Comparison of ENCODE assay signal across 15 cellular contexts in genomic region chr11:71876262-71876661, GRCh38. TPM values are rescaled to one million over a fixed set of nuclear protein-coding genes. Genes with fewer than 3 reads are reported as not detected.
"Had no signal": no experiment of that assay in that cellular context is flagged by ENCODE, and none has a peak within 500 bp of the region (broad histone marks: within the 10 kb centered on the region; RNA-seq: fewer than 3 reads in every experiment).

No MANE protein-coding gene starts in this region.

RNA-seq across cellular contexts. Expression of gene DEFB131B, which starts 2.0 kb away (rescaled TPM):
- total RNA-seq: activated CD4-positive, alpha-beta T cell treated with anti-CD3 and anti-CD28 coated beads, Interleukin-2, amount 10 ng/mL, durations not matched to agents 24 days and 14 days; activated CD8-positive, alpha-beta memory T cell treated with anti-CD3 and anti-CD28 coated beads for 36 hours; activated CD8-positive, alpha-beta T cell treated with anti-CD3 and anti-CD28 coated beads for 36 hours; activated naive CD8-positive, alpha-beta T cell treated with anti-CD3 and anti-CD28 coated beads for 36 hours; activated T-cell treated with anti-CD3 and anti-CD28 coated beads, Interleukin-2, amount 50 U/mL, for 72 hours; activated T-helper 17 cell treated with anti-CD3 and anti-CD28 coated beads, Interleukin-2, amount 50 U/mL, for 72 hours; ascending aorta; body of pancreas; breast epithelium; cardiac septum; IMR-90; NCI-H460; SJCRH30; T-helper 1 cell treated with Interleukin-12 subunit alpha and Interleukin-12 subunit beta and Interleukin-4 antibody, amounts not matched to agents 30 ng/mL and 1 ng/mL, for 36 hours; T-helper 2 cell treated with Interferon-gamma antibody and Interleukin-4, amounts not matched to agents 100 ng/mL and 5 ng/mL, for 36 hours had no signal
- polyA plus RNA-seq: IMR-90 had no signal

RNA-seq across cellular contexts. Expression of gene DEFB108B, which starts 43.3 kb away (rescaled TPM):
- total RNA-seq: activated CD4-positive, alpha-beta T cell treated with anti-CD3 and anti-CD28 coated beads, Interleukin-2, amount 10 ng/mL, durations not matched to agents 24 days and 14 days; activated CD8-positive, alpha-beta memory T cell treated with anti-CD3 and anti-CD28 coated beads for 36 hours; activated CD8-positive, alpha-beta T cell treated with anti-CD3 and anti-CD28 coated beads for 36 hours; activated naive CD8-positive, alpha-beta T cell treated with anti-CD3 and anti-CD28 coated beads for 36 hours; activated T-cell treated with anti-CD3 and anti-CD28 coated beads, Interleukin-2, amount 50 U/mL, for 72 hours; activated T-helper 17 cell treated with anti-CD3 and anti-CD28 coated beads, Interleukin-2, amount 50 U/mL, for 72 hours; ascending aorta; body of pancreas; breast epithelium; cardiac septum; IMR-90; NCI-H460; SJCRH30; T-helper 1 cell treated with Interleukin-12 subunit alpha and Interleukin-12 subunit beta and Interleukin-4 antibody, amounts not matched to agents 30 ng/mL and 1 ng/mL, for 36 hours; T-helper 2 cell treated with Interferon-gamma antibody and Interleukin-4, amounts not matched to agents 100 ng/mL and 5 ng/mL, for 36 hours had no signal
- polyA plus RNA-seq: IMR-90 had no signal

RNA-seq across cellular contexts. Expression of gene XNDC1N, which starts 52.1 kb away (rescaled TPM):
- total RNA-seq: ascending aorta had no signal
